ENCODE assay signal across 9 cellular contexts in genomic region chr16:11629071-11630030, GRCh38. TPM values are rescaled to one million over a fixed set of nuclear protein-coding genes. Genes with fewer than 3 reads are reported as not detected.
DNase-seq lines count a peak whose midpoint lies in the region; ATAC-seq and TF ChIP-seq lines count a peak whose summit lies in the region.
"Had no signal": no experiment of that assay in that cellular context is flagged by ENCODE, and none has a peak within 500 bp of the region (broad histone marks: within the 10 kb centered on the region; RNA-seq: fewer than 3 reads in every experiment).

No MANE protein-coding gene starts in this region.

- H3K27ac ChIP-seq in MM.1S (ENCODE audit: low read length) (peak overlapping the region; percentile 24; the same call in 1 of the 2 replicates), right atrium auricular region (peak overlapping the region; percentile 24 to 72)

- H3K4me1 ChIP-seq in MM.1S (ENCODE audit: low read length) (peaks cover 26% of the 10 kb centered on the region), right atrium auricular region (peaks cover 0 to 16% of the 10 kb centered on the region in 2 donors)

- DNase-seq in MM.1S, result peak; percentile 12
- peak; percentile 48 for DNase-seq in UCSD-AML1 (lab: John Stamatoyannopoulos, UW; ENCODE audit: unreplicated experiment)
- DNase-seq in right atrium auricular region (ENCODE audit: low spot score), result no peak
- DNase-seq in stimulated activated naive CD8-positive, alpha-beta T cell treated with anti-CD3 and anti-CD28 coated beads, Interleukin-15, Interleukin-2, amounts not matched to agents 100 U/mL and 50 U/mL, for 24 hours, result no peak
- DNase-seq in effector CD4-positive, alpha-beta T cell, result no peak
- no peak for DNase-seq in H4 (ENCODE audit: low spot score)
- no peak for DNase-seq in EL
- DNase-seq: left cardiac atrium, NCI-H446 treated with DMSO at 0.1 percent for 48 hours had no signal

- no peak overlapping the region for H3K4me2 ChIP-seq in MM.1S (ENCODE audit: low read depth, low read length)

- no peaks in the 10 kb centered on the region for H3K36me3 ChIP-seq in MM.1S (replicated peaks; ENCODE audit: insufficient read depth, low read length)
- H3K36me3 ChIP-seq in right atrium auricular region, result no peaks in the 10 kb centered on the region

- H4K20me1 ChIP-seq in MM.1S (ENCODE audit: insufficient read depth, low read length), result no peaks in the 10 kb centered on the region

- peaks cover 7% of the 10 kb centered on the region; the same call in 1 of the 2 replicates for H3F3A ChIP-seq in MM.1S (ENCODE audit: insufficient read depth, low read length)

- no peak overlapping the region for H3K9ac ChIP-seq in MM.1S (ENCODE audit: low read length)

- TF ChIP-seq CTCF in MM.1S (IDR thresholded peaks at IDR 0.05; ENCODE audit: low read length) (no peak), right atrium auricular region (IDR thresholded peaks at IDR 0.05) (no peak)

- ATAC-seq in stimulated activated naive CD8-positive, alpha-beta T cell treated with anti-CD3 and anti-CD28 coated beads, Interleukin-15, Interleukin-2, amounts not matched to agents 100 U/mL and 50 U/mL, for 24 hours, result peak; percentile 19

- no peaks in the 10 kb centered on the region for H3K9me2 ChIP-seq in MM.1S (replicated peaks; ENCODE audit: insufficient read depth, low read length)

- H3K9me3 ChIP-seq in MM.1S (replicated peaks; ENCODE audit: insufficient read depth, low read length), result no peaks in the 10 kb centered on the region
- H3K9me3 ChIP-seq in right atrium auricular region, result no peaks in the 10 kb centered on the region

- H3K4me3 ChIP-seq in MM.1S (ENCODE audit: low read length) (no peak overlapping the region), right atrium auricular region (no peak overlapping the region)

- H3K27me3 ChIP-seq in MM.1S (replicated peaks; ENCODE audit: insufficient read depth, low read length) (no peaks in the 10 kb centered on the region), right atrium auricular region (no peaks in the 10 kb centered on the region)

- no peaks in the 10 kb centered on the region for H3K79me2 ChIP-seq in MM.1S (ENCODE audit: low read length)

- H2AFZ ChIP-seq in MM.1S (ENCODE audit: low read length), result peak overlapping the region; percentile 1; the same call in 1 of the 2 replicates

RNA-seq across cellular contexts. Expression of gene SNN, which starts 38.9 kb away (rescaled TPM):
- total RNA-seq in right atrium auricular region, result 10 to 100 TPM; 18.9 to 20.0 TPM
- total RNA-seq in H4 (2014; rRNA removed; shearing (Covaris generic)), result 13.7 and 14.9 TPM in 2 replicates

RNA-seq across cellular contexts. Expression of gene LITAF, which starts 42.6 kb away (rescaled TPM):
- total RNA-seq in right atrium auricular region, result 10 to 100 TPM; 48.1 to 50.7 TPM
- 98.1 and 120 TPM in 2 replicates for total RNA-seq in H4 (2014; rRNA removed; shearing (Covaris generic))

Comparison
In these comparisons a context has a peak if more than half of its experiments do, and no peak if none do; other contexts are left out.
1. DNase-seq: peak in MM.1S (single experiment) and UCSD-AML1 (single experiment); none in right atrium auricular region (single experiment), stimulated activated naive CD8-positive, alpha-beta T cell treated with anti-CD3 and anti-CD28 coated beads, Interleukin-15, Interleukin-2, amounts not matched to agents 100 U/mL and 50 U/mL, for 24 hours (single experiment), effector CD4-positive, alpha-beta T cell (single experiment), H4 (single experiment) and EL (single experiment).